8 cellular contexts compared by ENCODE assay signal in the genomic region with DNA sequence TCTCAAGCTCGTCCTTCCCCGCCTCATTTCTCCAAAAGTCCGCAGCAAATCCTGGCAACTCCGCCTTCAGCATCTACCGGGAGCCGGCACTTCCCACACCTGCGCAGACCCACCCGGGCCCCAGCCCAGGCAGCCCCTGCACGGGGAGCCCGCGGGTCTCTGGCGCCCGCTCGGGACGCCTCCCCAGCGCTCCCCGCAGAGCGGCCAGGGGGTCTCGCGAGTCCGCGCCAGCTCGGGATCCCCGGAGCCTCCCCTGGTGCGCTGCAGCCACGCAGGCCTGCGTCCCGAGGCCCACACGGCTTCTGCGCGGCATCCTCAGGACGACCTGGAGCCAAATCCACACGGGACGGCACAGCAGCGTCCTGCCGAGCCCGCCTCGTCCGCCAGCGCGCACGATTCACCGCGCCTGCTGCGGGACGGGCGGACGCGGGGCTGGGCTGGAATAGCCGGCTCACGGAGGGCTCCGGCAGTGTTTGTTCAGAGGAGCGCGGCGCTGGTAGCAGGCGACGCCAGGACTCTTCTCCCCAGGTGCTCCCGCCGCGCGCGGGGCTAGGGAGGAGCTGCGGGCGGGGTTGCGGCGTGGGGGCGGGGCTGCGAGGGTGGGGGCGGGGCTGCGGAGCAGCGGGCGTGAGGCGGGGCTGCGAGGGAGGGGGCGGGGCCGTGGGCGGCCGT. TPM values are rescaled to one million over a fixed set of nuclear protein-coding genes. Genes with fewer than 3 reads are reported as not detected.
DNase-seq lines count a peak whose midpoint lies in the region; ATAC-seq and TF ChIP-seq lines count a peak whose summit lies in the region.

No MANE protein-coding gene starts in this region.

- intact Hi-C loops in spleen (cut with DNase I; ENCODE audit: low total_unique reads), result no loop called here

- peaks cover 0 to 19% (median 14%) of the 10 kb centered on the region in 7 donors for H3K27me3 ChIP-seq in spleen (replicated peaks in 1 of 7)

- H3K4me3 ChIP-seq in iPS-18c (ENCODE audit: insufficient read depth, low read depth, low read length) (peak overlapping the region; percentile 76), spleen (peak overlapping the region; percentile 52 to 94 (median 79))

- TF ChIP-seq CTCF in spleen (IDR thresholded peaks at IDR 0.05 in 8 of 11, conservative IDR thresholded peaks at IDR 0.05 in 3 of 11), result no peak

- H3K27ac ChIP-seq in angular gyrus (ENCODE audit: low read depth, low read length) (peak overlapping the region; percentile 66), spleen (peak overlapping the region in 4 of 8 donors; percentile 47 to 96 (median 76))

- WGBS in spleen, 5 donors, result 0 to 1% (median 1%) methylated on average over 27 to 74 of the region's 78 CpGs

- no peaks in the 10 kb centered on the region for H3K9me3 ChIP-seq in iPS-18c (ENCODE audit: control insufficient read depth, insufficient read depth, low read length)
- no peaks in the 10 kb centered on the region for H3K9me3 ChIP-seq in spleen

- H3K36me3 ChIP-seq in spleen, result peaks cover 0 to 15% (median 0%) of the 10 kb centered on the region in 6 donors

- DNase-seq in NCI-H1694 treated with DMSO at 0.1 percent for 48 hours (lab: John Stamatoyannopoulos, UW) (peak; percentile 60), NCI-H1694 (lab: John Stamatoyannopoulos, UW) (no peak), NCI-H2081 (lab: John Stamatoyannopoulos, UW) (peak; percentile 83 to 92), spleen (peak; percentile 95), dermis blood vessel endothelial cell (no peak)

- peaks cover 31 to 58% (median 50%) of the 10 kb centered on the region in 6 donors for H3K4me1 ChIP-seq in spleen

- no peak for TF ChIP-seq POLR2A in spleen (IDR thresholded peaks at IDR 0.05)

- peak; percentile 38 for ATAC-seq in HG02588 (IDR thresholded peaks at IDR 0.05; ENCODE audit: unreplicated experiment)

RNA-seq across cellular contexts. Expression of a gene that starts 0.8 kb away (rescaled TPM):
- 10 to 100 TPM; 24.2 to 41.5 (median 33.2) TPM for total RNA-seq in spleen
- polyA plus RNA-seq in spleen, result 10 to 100 TPM in 1 of 3 donors, 1 to 10 TPM in 2; 7.3 to 27.6 (median 8.4) TPM
- total RNA-seq in dermis blood vessel endothelial cell, result 27.7 and 31.4 TPM in 2 replicates

RNA-seq across cellular contexts. Expression of a gene that starts 14.7 kb away (rescaled TPM):
- 10 to 100 TPM in 6 of 7 donors, 1 to 10 TPM in 1; 8.3 to 39.6 (median 20.4) TPM for total RNA-seq in spleen
- 10 to 100 TPM; 29.7 to 34.5 (median 30.7) TPM for polyA plus RNA-seq in spleen
- total RNA-seq in dermis blood vessel endothelial cell, result 21.3 and 25.2 TPM in 2 replicates

RNA-seq across cellular contexts. Expression of a gene that starts 14.9 kb away (rescaled TPM):
- total RNA-seq in spleen (10 to 100 TPM in 1 of 7 donors, 1 to 10 TPM in 6; 3.9 to 10.1 (median 6.3) TPM), dermis blood vessel endothelial cell (1.3 and 2.6 TPM in 2 replicates)
- 1 to 10 TPM; 5.0 to 8.3 (median 5.1) TPM for polyA plus RNA-seq in spleen

RNA-seq across cellular contexts. Expression of a gene that starts 38.1 kb away (rescaled TPM):
- total RNA-seq in spleen (1 to 10 TPM; 1.0 to 3.3 (median 2.2) TPM), dermis blood vessel endothelial cell (0.56 and 0.68 TPM in 2 replicates)
- 1 to 10 TPM; 2.2 to 4.6 (median 4.1) TPM for polyA plus RNA-seq in spleen

RNA-seq across cellular contexts. Expression of a gene that starts 40.1 kb away (rescaled TPM):
- 10 to 100 TPM; 16.6 to 33.6 (median 30.3) TPM for total RNA-seq in spleen
- 10 to 100 TPM; 70.0 to 90.9 (median 90.7) TPM for polyA plus RNA-seq in spleen
- 51.6 and 70.2 TPM in 2 replicates for total RNA-seq in dermis blood vessel endothelial cell

Comparison
In these comparisons a context has a peak if more than half of its experiments do, and no peak if none do; other contexts are left out.
1. DNase-seq: peak in NCI-H1694 treated with DMSO at 0.1 percent for 48 hours (single experiment), NCI-H2081 (2 of 2) and spleen (single experiment); none in NCI-H1694 (single experiment) and dermis blood vessel endothelial cell (single experiment).